Comparison of ENCODE assay signal across 23 cellular contexts in genomic region chr1:231855966-231856365, GRCh38.
"Had no signal": no experiment of that assay in that cellular context is flagged by ENCODE, and none has a peak within 500 bp of the region (broad histone marks: within the 10 kb centered on the region; RNA-seq: fewer than 3 reads in every experiment).

No MANE protein-coding gene starts in this region.

- H3K4me1 ChIP-seq: prostate gland, spleen had no signal

- H3K27ac ChIP-seq: neutrophil, prostate gland, spleen, thoracic aorta, VCaP had no signal

- DNase-seq: activated CD4-positive, alpha-beta T cell treated with anti-CD3 and anti-CD28 coated beads, Interleukin-2, amount 10 ng/mL, durations not matched to agents 24 days and 14 days; activated CD8-positive, alpha-beta memory T cell treated with anti-CD3 and anti-CD28 coated beads, Interleukin-2, amount 10 ng/mL, durations not matched to agents 7 days and 5 days; activated CD8-positive, alpha-beta T cell treated with anti-CD3 and anti-CD28 coated beads for 36 hours; activated gamma-delta T cell; activated naive CD4-positive, alpha-beta T cell treated with anti-CD3 and anti-CD28 coated beads, Interleukin-2, amount 50 U/mL, for 16 hours; activated T-cell treated with anti-CD3 and anti-CD28 coated beads for 4 hours; aorta; dermis blood vessel endothelial cell; effector memory CD4-positive, alpha-beta T cell; hypothalamus; left ventricle myocardium superior; mammary epithelial cell; naive thymus-derived CD8-positive, alpha-beta T cell; ovary; spleen; stimulated activated CD4-positive, alpha-beta T cell treated with anti-CD3 and anti-CD28 coated beads, Interleukin-4, amount 100 ng/mL, for 1 hour; stimulated activated naive CD4-positive, alpha-beta T cell had no signal

- H3K9me3 ChIP-seq: neutrophil, ovary, prostate gland, spleen, thoracic aorta had no signal

- H3K4me3 ChIP-seq: ovary, prostate gland, spleen, thoracic aorta had no signal

- FAIRE-seq: frontal cortex had no signal

- ATAC-seq: activated CD4-positive, CD25-positive, alpha-beta regulatory T cell treated with anti-CD3 and anti-CD28 coated beads, Interleukin-2, amount 50 U/mL, for 24 hours; activated CD8-positive, alpha-beta memory T cell treated with anti-CD3 and anti-CD28 coated beads, Interleukin-2, amount 10 ng/mL, durations not matched to agents 7 days and 5 days; activated CD8-positive, alpha-beta T cell treated with anti-CD3 and anti-CD28 coated beads for 36 hours; left ventricle myocardium superior; naive thymus-derived CD8-positive, alpha-beta T cell had no signal

- H3K36me3 ChIP-seq: neutrophil, ovary, prostate gland, thoracic aorta had no signal

- H3K27me3 ChIP-seq: neutrophil, ovary, spleen had no signal
